In the genomic region with DNA sequence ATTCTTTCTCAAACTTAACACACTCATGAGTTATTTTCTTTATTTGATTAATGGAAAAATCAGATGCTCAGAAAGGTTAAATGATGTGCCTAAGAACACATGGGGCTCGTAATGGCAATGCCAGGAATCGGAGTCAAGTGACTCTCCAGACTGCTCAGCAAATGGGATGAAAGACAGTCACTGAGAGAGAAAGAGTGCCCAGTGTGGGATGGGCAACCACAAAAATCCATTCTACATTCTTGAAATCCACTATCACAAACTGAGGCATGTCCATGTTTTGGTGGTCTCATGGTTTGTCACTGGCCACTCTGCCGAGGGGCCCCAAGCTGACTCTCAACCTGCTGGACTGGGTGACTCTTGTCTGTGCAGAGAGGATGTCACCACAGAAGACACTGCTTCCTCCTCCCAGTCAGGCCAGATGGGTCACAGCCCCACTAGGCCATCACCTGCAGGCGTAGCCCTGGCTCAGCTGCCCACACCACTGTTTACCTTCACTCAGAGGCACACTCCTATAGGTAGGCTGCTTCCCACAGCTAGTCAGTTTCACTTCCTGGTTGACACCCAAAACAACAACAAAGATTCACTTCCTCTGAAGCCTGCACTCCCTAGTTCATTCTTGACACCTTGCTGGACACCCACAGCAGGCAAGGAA, we compare ENCODE assay signal across 10 cellular contexts. TPM values are rescaled to one million over a fixed set of nuclear protein-coding genes. Genes with fewer than 3 reads are reported as not detected.
DNase-seq lines count a peak whose midpoint lies in the region; ATAC-seq and TF ChIP-seq lines count a peak whose summit lies in the region.
"Had no signal": no experiment of that assay in that cellular context is flagged by ENCODE, and none has a peak within 500 bp of the region (broad histone marks: within the 10 kb centered on the region; RNA-seq: fewer than 3 reads in every experiment).

No MANE protein-coding gene starts in this region.

- TF ChIP-seq CTCF in OCI-LY1 (IDR thresholded peaks at IDR 0.05; ENCODE audit: low read length) (no peak), right atrium auricular region (IDR thresholded peaks at IDR 0.05) (no peak)

- H3K4me3 ChIP-seq in OCI-LY1 (ENCODE audit: low read depth, low read length, poor library complexity, severe bottlenecking) = no peak overlapping the region
- H3K4me3 ChIP-seq in right atrium auricular region = no peak overlapping the region
- H3K4me3 ChIP-seq: adrenal gland had no signal

- H2AFZ ChIP-seq in OCI-LY1 (ENCODE audit: low read length) = no peak overlapping the region
- H2AFZ ChIP-seq: parathyroid adenoma had no signal

- DNase-seq in DMS153 treated with DMSO at 0.1 percent for 48 hours (lab: John Stamatoyannopoulos, UW; ENCODE audit: unreplicated experiment) = peak; percentile 41
- DNase-seq in ACHN = no peak
- no peak for DNase-seq in stimulated activated CD4-positive, alpha-beta T cell treated with anti-CD3 and anti-CD28 coated beads, Interleukin-12 subunit alpha, Interleukin-12 subunit beta, amount 100 ng/mL, for 4 hours
- no peak for DNase-seq in NCI-H2081 treated with DMSO at 0.1 percent for 48 hours (lab: John Stamatoyannopoulos, UW)
- no peak for DNase-seq in right atrium auricular region (ENCODE audit: low spot score)

- H3K36me3 ChIP-seq in OCI-LY1 (ENCODE audit: insufficient read depth, low read length) = peaks cover 15% of the 10 kb centered on the region
- peaks cover 2% of the 10 kb centered on the region for H3K36me3 ChIP-seq in right atrium auricular region

- no peaks in the 10 kb centered on the region for H3F3A ChIP-seq in OCI-LY1 (ENCODE audit: insufficient read depth, low read length)

- no peaks in the 10 kb centered on the region for H3K79me2 ChIP-seq in OCI-LY1 (ENCODE audit: insufficient read depth, low read length)
- H3K79me2 ChIP-seq: parathyroid adenoma had no signal

- H3K9ac ChIP-seq in OCI-LY1 (ENCODE audit: low read length) = no peak overlapping the region
- H3K9ac ChIP-seq: parathyroid adenoma had no signal

- peak; percentile 52 for ATAC-seq in GM21737 (IDR thresholded peaks at IDR 0.05; ENCODE audit: unreplicated experiment)

- no peaks in the 10 kb centered on the region for H4K20me1 ChIP-seq in OCI-LY1 (ENCODE audit: insufficient read depth, low read length)

- in situ Hi-C loops in ACHN (cut with HindIII; ENCODE audit: low pct_ligation_motif_present, low pct_unique_long_range_greater_than_20kb, low sequenced_read_pairs) = no loop called here

- H3K9me3 ChIP-seq in OCI-LY1 (ENCODE audit: low read length) (no peaks in the 10 kb centered on the region), right atrium auricular region (no peaks in the 10 kb centered on the region)
- H3K9me3 ChIP-seq: adrenal gland had no signal

- no peaks in the 10 kb centered on the region for H3K9me2 ChIP-seq in OCI-LY1 (ENCODE audit: low read depth, low read length)

- H3K4me1 ChIP-seq in OCI-LY1 (ENCODE audit: insufficient read depth, low read length, severe bottlenecking) = peaks cover 9% of the 10 kb centered on the region
- peaks cover 0 to 36% of the 10 kb centered on the region in 2 donors for H3K4me1 ChIP-seq in right atrium auricular region
- H3K4me1 ChIP-seq: adrenal gland, parathyroid adenoma had no signal

- H3K27ac ChIP-seq in OCI-LY1 (ENCODE audit: low read depth, low read length, poor library complexity, severe bottlenecking) (peak overlapping the region; percentile 6), layer of hippocampus (ENCODE audit: low read depth, low read length) (peak overlapping the region; percentile 5), right atrium auricular region (no peak overlapping the region)
- H3K27ac ChIP-seq: parathyroid adenoma had no signal

- H3K27me3 ChIP-seq in OCI-LY1 (ENCODE audit: insufficient read depth, low read length) (no peaks in the 10 kb centered on the region), layer of hippocampus (ENCODE audit: control insufficient read depth, insufficient read depth, low read length) (no peaks in the 10 kb centered on the region), right atrium auricular region (no peaks in the 10 kb centered on the region)
- H3K27me3 ChIP-seq: adrenal gland had no signal

- no peak overlapping the region for H3K4me2 ChIP-seq in OCI-LY1 (ENCODE audit: low read length)

RNA-seq across cellular contexts. Expression of a gene that starts 21.5 kb away (rescaled TPM):
- 100 to 1,000 TPM; 111 to 120 TPM for total RNA-seq in right atrium auricular region

Comparison
In these comparisons a context has a peak if more than half of its experiments do, and no peak if none do; other contexts are left out.
1. H3K27ac ChIP-seq: peak in OCI-LY1 (single experiment) and layer of hippocampus (single experiment); none in right atrium auricular region (0 of 2).